Comparison of ENCODE assay signal across 1 cellular context in genomic region chr20:31695849-31696804, GRCh38.
A peak's percentile ranks its signal among the peaks of the same experiment; 100 is the strongest.
TF ChIP-seq lines count a peak whose summit lies in the region.

No MANE protein-coding gene starts in this region.

TF ChIP-seq in HepG2, 621 proteins besides CTCF, POLR2A, EP300 and RAD21 (continued from another document and continues in another):
- no peak; the same call in 1 of the 2 replicates for TF ChIP-seq MYPOP (CRISPR knock-in tag; IDR thresholded peaks at IDR 0.05)
- TF ChIP-seq ZNF891 (CRISPR knock-in tag; IDR thresholded peaks at IDR 0.05): peak; percentile 33; the same call in 1 of the 2 replicates
- TF ChIP-seq FOXP4 (CRISPR knock-in tag; IDR thresholded peaks at IDR 0.05): peak; percentile 99
- no peak for TF ChIP-seq IKZF1 (IDR thresholded peaks at IDR 0.05)
- TF ChIP-seq ZNF558 (CRISPR knock-in tag; IDR thresholded peaks at IDR 0.05; ENCODE audit: borderline replicate concordance): no peak; the same call in 1 of the 2 replicates
- no peak for TF ChIP-seq ELF4 (CRISPR knock-in tag; IDR thresholded peaks at IDR 0.05; ENCODE audit: borderline replicate concordance)
- TF ChIP-seq ZNF441 (CRISPR knock-in tag; IDR thresholded peaks at IDR 0.05; ENCODE audit: borderline replicate concordance): peak; percentile 78; the same call in 1 of the 2 replicates
- TF ChIP-seq NCOR1 (IDR thresholded peaks at IDR 0.05; ENCODE audit: borderline replicate concordance, low read length): peak; percentile 100
- TF ChIP-seq ETV6 (CRISPR knock-in tag; conservative IDR thresholded peaks at IDR 0.05): peak; percentile 92; the same call in 1 of the 2 replicates
- TF ChIP-seq RXRA (CRISPR knock-in tag; IDR thresholded peaks at IDR 0.05): peak; percentile 100
- TF ChIP-seq KAT8 (CRISPR knock-in tag; IDR thresholded peaks at IDR 0.05): peak; percentile 93
- no peak; the same call in 1 of the 2 replicates for TF ChIP-seq ZFP41 (CRISPR knock-in tag; IDR thresholded peaks at IDR 0.05; ENCODE audit: borderline replicate concordance)
- TF ChIP-seq GABPB1 (CRISPR knock-in tag; IDR thresholded peaks at IDR 0.05): peak; percentile 68; the same call in 1 of the 2 replicates
- TF ChIP-seq ZNF883 (CRISPR knock-in tag; IDR thresholded peaks at IDR 0.05; ENCODE audit: not compliant biosample characterization): peak; percentile 37
- TF ChIP-seq SIN3B (IDR thresholded peaks at IDR 0.05; ENCODE audit: low read length): 0 out of 2 replicates have a peak, but pooled peaks have one; percentile 9
- TF ChIP-seq IKZF4 (CRISPR knock-in tag; IDR thresholded peaks at IDR 0.05; ENCODE audit: borderline replicate concordance, low read depth, not compliant biosample characterization): no peak
- 0 out of 2 replicates have a peak, but pooled peaks have one; percentile 80 for TF ChIP-seq ZNF567 (CRISPR knock-in tag; IDR thresholded peaks at IDR 0.05; ENCODE audit: borderline replicate concordance)
- TF ChIP-seq ISX (CRISPR knock-in tag; conservative IDR thresholded peaks at IDR 0.05): no peak
- TF ChIP-seq ZNF749 (CRISPR knock-in tag; IDR thresholded peaks at IDR 0.05; ENCODE audit: borderline replicate concordance): peak; percentile 86
- TF ChIP-seq ZMYM4 (CRISPR knock-in tag; IDR thresholded peaks at IDR 0.05): peak; percentile 85
- TF ChIP-seq ZNF770 (CRISPR knock-in tag; IDR thresholded peaks at IDR 0.05): no peak; the same call in 1 of the 2 replicates
- peak; percentile 97 for TF ChIP-seq DNMT3B (CRISPR knock-in tag; conservative IDR thresholded peaks at IDR 0.05)
- TF ChIP-seq ZNF331 (CRISPR knock-in tag; IDR thresholded peaks at IDR 0.05): peak; percentile 99
- no peak; the same call in 1 of the 2 replicates for TF ChIP-seq SNAI1 (CRISPR knock-in tag; IDR thresholded peaks at IDR 0.05; ENCODE audit: borderline replicate concordance)
- TF ChIP-seq CEBPB (IDR thresholded peaks at IDR 0.05; ENCODE audit: borderline replicate concordance, low read depth, low read length): peak; percentile 98
- peak; percentile 61 for TF ChIP-seq ZNF720 (CRISPR knock-in tag; IDR thresholded peaks at IDR 0.05)
- TF ChIP-seq SIX1 (CRISPR knock-in tag; IDR thresholded peaks at IDR 0.05; ENCODE audit: borderline replicate concordance): peak; percentile 85; the same call in 1 of the 2 replicates
- no peak for TF ChIP-seq AGO2 (optimal IDR thresholded peaks at IDR 0.05; ENCODE audit: low read depth, low read length)
- TF ChIP-seq MLX (CRISPR knock-in tag; IDR thresholded peaks at IDR 0.05): peak; percentile 94
- peak; percentile 97 for TF ChIP-seq TRIM24 (CRISPR knock-in tag; IDR thresholded peaks at IDR 0.05)
- TF ChIP-seq FOXM1 (CRISPR knock-in tag; IDR thresholded peaks at IDR 0.05): no peak
- peak; percentile 91 for TF ChIP-seq POGZ (CRISPR knock-in tag; IDR thresholded peaks at IDR 0.05)
- TF ChIP-seq EEA1 (CRISPR knock-in tag; IDR thresholded peaks at IDR 0.05; ENCODE audit: borderline replicate concordance): no peak; the same call in 1 of the 2 replicates
- peak; percentile 100 for TF ChIP-seq MED1 (CRISPR knock-in tag; IDR thresholded peaks at IDR 0.05)
- peak; percentile 95 for TF ChIP-seq CHD4 (IDR thresholded peaks at IDR 0.05; ENCODE audit: borderline replicate concordance, low read length)
- peak; percentile 96 for TF ChIP-seq ZNF264 (CRISPR knock-in tag; IDR thresholded peaks at IDR 0.05)
- TF ChIP-seq CC2D1A (CRISPR knock-in tag; IDR thresholded peaks at IDR 0.05): no peak
- peak; percentile 100 for TF ChIP-seq CBX5 (CRISPR knock-in tag; IDR thresholded peaks at IDR 0.05; ENCODE audit: borderline replicate concordance)
- peak; percentile 100 for TF ChIP-seq TBL1XR1 (IDR thresholded peaks at IDR 0.05; ENCODE audit: borderline replicate concordance, low read length, partially characterized antibody)
- TF ChIP-seq KMT2B (CRISPR knock-in tag; IDR thresholded peaks at IDR 0.05): peak; percentile 90
- peak; percentile 66 for TF ChIP-seq UBTF (CRISPR knock-in tag; IDR thresholded peaks at IDR 0.05)
- peak; percentile 82; the same call in 1 of the 2 replicates for TF ChIP-seq RNF219 (CRISPR knock-in tag; IDR thresholded peaks at IDR 0.05)
- TF ChIP-seq ZNF614 (CRISPR knock-in tag; IDR thresholded peaks at IDR 0.05; ENCODE audit: borderline replicate concordance): peak; percentile 99
- TF ChIP-seq XRCC5 (optimal IDR thresholded peaks at IDR 0.05; ENCODE audit: low read length): peak; percentile 91
- TF ChIP-seq CAMTA2 (CRISPR knock-in tag; IDR thresholded peaks at IDR 0.05; ENCODE audit: borderline replicate concordance): peak; percentile 64; the same call in 1 of the 2 replicates
- TF ChIP-seq FOXK2 (IDR thresholded peaks at IDR 0.05): peak; percentile 92
- no peak; the same call in 1 of the 2 replicates for TF ChIP-seq ZNF446 (CRISPR knock-in tag; IDR thresholded peaks at IDR 0.05)
- TF ChIP-seq TEAD3 (CRISPR knock-in tag; optimal IDR thresholded peaks at IDR 0.05; ENCODE audit: borderline replicate concordance): peak; percentile 99
- TF ChIP-seq ZNF335 (CRISPR knock-in tag; IDR thresholded peaks at IDR 0.05): peak; percentile 80; the same call in 1 of the 2 replicates
- no peak for TF ChIP-seq ZSCAN20 (CRISPR knock-in tag; IDR thresholded peaks at IDR 0.05; ENCODE audit: borderline replicate concordance)
- no peak for TF ChIP-seq ZBTB49 (CRISPR knock-in tag; IDR thresholded peaks at IDR 0.05; ENCODE audit: borderline replicate concordance)
- TF ChIP-seq ZNF781 (CRISPR knock-in tag; IDR thresholded peaks at IDR 0.05; ENCODE audit: borderline replicate concordance, not compliant biosample characterization): no peak
- no peak for TF ChIP-seq ZNF569 (CRISPR knock-in tag; IDR thresholded peaks at IDR 0.05; ENCODE audit: borderline replicate concordance)
- TF ChIP-seq NKX3-1 (CRISPR knock-in tag; IDR thresholded peaks at IDR 0.05): peak; percentile 54; the same call in 1 of the 2 replicates
- no peak for TF ChIP-seq ZNF562 (CRISPR knock-in tag; IDR thresholded peaks at IDR 0.05; ENCODE audit: borderline replicate concordance)
- TF ChIP-seq ZSCAN25 (CRISPR knock-in tag; IDR thresholded peaks at IDR 0.05): peak; percentile 84
- TF ChIP-seq PAF1 (CRISPR knock-in tag; IDR thresholded peaks at IDR 0.05): 0 out of 2 replicates have a peak, but pooled peaks have one; percentile 62
- TF ChIP-seq ZBTB8A (CRISPR knock-in tag; IDR thresholded peaks at IDR 0.05; ENCODE audit: borderline replicate concordance, low read depth): no peak
- peak; percentile 39; the same call in 1 of the 2 replicates for TF ChIP-seq ZNF225 (CRISPR knock-in tag; IDR thresholded peaks at IDR 0.05)
- no peak for TF ChIP-seq ZNF616 (CRISPR knock-in tag; IDR thresholded peaks at IDR 0.05; ENCODE audit: low read depth)
- peak; percentile 65; the same call in 1 of the 2 replicates for TF ChIP-seq GMEB1 (CRISPR knock-in tag; IDR thresholded peaks at IDR 0.05; ENCODE audit: borderline replicate concordance)
